8 cellular contexts compared by ENCODE assay signal in genomic region chr16:57539072-57539796, GRCh38. TPM values are rescaled to one million over a fixed set of nuclear protein-coding genes. Genes with fewer than 3 reads are reported as not detected.
A peak's percentile ranks its signal among the peaks of the same experiment; 100 is the strongest.
DNase-seq lines count a peak whose midpoint lies in the region; ATAC-seq and TF ChIP-seq lines count a peak whose summit lies in the region.

No MANE protein-coding gene starts in this region.

- H3K36me3 Mint-ChIP-seq in CD8-positive, alpha-beta T cell = no peaks in the 10 kb centered on the region

- H3K27ac ChIP-seq in CD8-positive, alpha-beta T cell (ENCODE audit: low read depth, low read length) = no peak overlapping the region
- H3K27ac ChIP-seq in thyroid gland (no peak overlapping the region), tibial artery (no peak overlapping the region)

- H3K4me1 ChIP-seq in CD8-positive, alpha-beta T cell (ENCODE audit: insufficient read depth, low read length) = peaks cover 71% of the 10 kb centered on the region
- H3K4me1 ChIP-seq in thyroid gland (peaks cover 14 to 20% of the 10 kb centered on the region in 2 donors), tibial artery (peaks cover 0 to 19% (median 15%) of the 10 kb centered on the region in 4 donors)

- peak in 1 of 7 experiments; percentile 41 for DNase-seq in CD8-positive, alpha-beta T cell
- DNase-seq in activated T-cell treated with anti-CD3 and anti-CD28 coated beads, Interleukin-2, amount 50 U/mL, for 48 hours = peak; percentile 22 to 26
- DNase-seq in thyroid gland (no peak), tibial artery (no peak), NCI-H1092 treated with DMSO at 0.1 percent for 48 hours (lab: John Stamatoyannopoulos, UW) (no peak), DMS53 treated with DMSO at 0.1 percent for 48 hours (lab: John Stamatoyannopoulos, UW; ENCODE audit: unreplicated experiment) (no peak)

- no peaks in the 10 kb centered on the region for H3K27me3 ChIP-seq in CD8-positive, alpha-beta T cell (ENCODE audit: insufficient read depth, low read length)
- H3K27me3 ChIP-seq in thyroid gland = no peaks in the 10 kb centered on the region
- no peaks in the 10 kb centered on the region for H3K27me3 ChIP-seq in tibial artery

- ATAC-seq in CD8-positive, alpha-beta T cell = no peak
- ATAC-seq in GM19395 (IDR thresholded peaks at IDR 0.05; ENCODE audit: unreplicated experiment) (peak; percentile 51), HG03280 (IDR thresholded peaks at IDR 0.05; ENCODE audit: unreplicated experiment) (peak; percentile 27)

- H3K9me3 Mint-ChIP-seq in CD8-positive, alpha-beta T cell = no peaks in the 10 kb centered on the region

- H3K9me3 ChIP-seq in CD8-positive, alpha-beta T cell (ENCODE audit: low read length) = no peaks in the 10 kb centered on the region
- H3K9me3 ChIP-seq in thyroid gland (no peaks in the 10 kb centered on the region), tibial artery (no peaks in the 10 kb centered on the region)

- H3K27me3 Mint-ChIP-seq in CD8-positive, alpha-beta T cell (ENCODE audit: low read depth) = no peaks in the 10 kb centered on the region

- peaks cover 63% of the 10 kb centered on the region for H3K4me1 Mint-ChIP-seq in CD8-positive, alpha-beta T cell (ENCODE audit: low read depth)

- POLR2A ChIA-PET in CD8-positive, alpha-beta T cell (lab: Charles Lee) = interaction anchor here (1.0 kb wide), 1 partner anchor 54 kb away, joined by 4 read pairs; no protein-coding TSS in a partner anchor

- 85 to 89% methylated on average over 10 of the region's 10 CpGs for WGBS in thyroid gland, 2 donors

- CTCF ChIA-PET in CD8-positive, alpha-beta T cell (lab: Charles Lee) = interaction anchor here (3.3 to 4.4 kb wide), 2 partner anchors 37 to 38 kb away, joined by 21 to 23 read pairs; no protein-coding TSS in a partner anchor

- no peak for TF ChIP-seq POLR2A in thyroid gland (IDR thresholded peaks at IDR 0.05)

- intact Hi-C loops in CD8-positive, alpha-beta T cell (cut with DNase I, micrococcal nuclease) = loop anchor here (5.0 kb wide), 2 partner anchors 198 to 352 kb away; partner anchors contain the start of genes KATNB1 (in 1 of the 2), PSME3IP1 (in 1 of the 2) and RSPRY1 (in 1 of the 2)
- intact Hi-C loops in thyroid gland (cut with DNase I) = no loop called here
- intact Hi-C loops in tibial artery (cut with DNase I; ENCODE audit: low total_unique reads) = loop anchor here (10.0 kb wide), 1 partner anchor 234 kb away; no protein-coding TSS in a partner anchor

- TF ChIP-seq CTCF in CD8-positive, alpha-beta T cell (IDR thresholded peaks at IDR 0.05) = no peak
- TF ChIP-seq CTCF in thyroid gland (IDR thresholded peaks at IDR 0.05) (no peak), tibial artery (IDR thresholded peaks at IDR 0.05) (no peak)

- H3K4me3 Mint-ChIP-seq in CD8-positive, alpha-beta T cell = peak overlapping the region; percentile 55

- peak overlapping the region; percentile 84 for H3K27ac Mint-ChIP-seq in CD8-positive, alpha-beta T cell

- no peak overlapping the region for H3K4me3 ChIP-seq in CD8-positive, alpha-beta T cell (ENCODE audit: low read depth, low read length)
- no peak overlapping the region for H3K4me3 ChIP-seq in thyroid gland (replicated peaks in 1 of 3)
- no peak overlapping the region for H3K4me3 ChIP-seq in tibial artery

- H3K36me3 ChIP-seq in CD8-positive, alpha-beta T cell (ENCODE audit: insufficient read depth, low read length) = no peaks in the 10 kb centered on the region
- H3K36me3 ChIP-seq in thyroid gland (no peaks in the 10 kb centered on the region), tibial artery (no peaks in the 10 kb centered on the region)

RNA-seq across cellular contexts. Expression of gene CCDC102A, which starts 2.9 kb away (rescaled TPM):
- 1 to 10 TPM; 2.1 to 3.1 TPM for total RNA-seq in CD8-positive, alpha-beta T cell
- total RNA-seq in thyroid gland = 10 to 100 TPM; 13.1 to 34.9 (median 18.9) TPM

RNA-seq across cellular contexts. Expression of gene ADGRG5, which starts 3.2 kb away (rescaled TPM):
- total RNA-seq in CD8-positive, alpha-beta T cell = 1 to 10 TPM; 1.1 to 2.0 TPM
- under 1 TPM; 0.22 to 0.63 (median 0.33) TPM for total RNA-seq in thyroid gland

RNA-seq across cellular contexts. Expression of gene DOK4, which starts 52.9 kb away (rescaled TPM):
- 1 to 10 TPM; 1.7 to 1.9 TPM for total RNA-seq in CD8-positive, alpha-beta T cell
- total RNA-seq in thyroid gland = 10 to 100 TPM in 2 of 4 donors, 1 to 10 TPM in 2; 9.1 to 27.3 (median 13.3) TPM

Comparison
In these comparisons a context has a peak if more than half of its experiments do, and no peak if none do; other contexts are left out.
1. DNase-seq: peak in activated T-cell treated with anti-CD3 and anti-CD28 coated beads, Interleukin-2, amount 50 U/mL, for 48 hours (2 of 2); none in thyroid gland (0 of 2), tibial artery (0 of 2), NCI-H1092 treated with DMSO at 0.1 percent for 48 hours (single experiment) and DMS53 treated with DMSO at 0.1 percent for 48 hours (single experiment).